In the genomic region with DNA sequence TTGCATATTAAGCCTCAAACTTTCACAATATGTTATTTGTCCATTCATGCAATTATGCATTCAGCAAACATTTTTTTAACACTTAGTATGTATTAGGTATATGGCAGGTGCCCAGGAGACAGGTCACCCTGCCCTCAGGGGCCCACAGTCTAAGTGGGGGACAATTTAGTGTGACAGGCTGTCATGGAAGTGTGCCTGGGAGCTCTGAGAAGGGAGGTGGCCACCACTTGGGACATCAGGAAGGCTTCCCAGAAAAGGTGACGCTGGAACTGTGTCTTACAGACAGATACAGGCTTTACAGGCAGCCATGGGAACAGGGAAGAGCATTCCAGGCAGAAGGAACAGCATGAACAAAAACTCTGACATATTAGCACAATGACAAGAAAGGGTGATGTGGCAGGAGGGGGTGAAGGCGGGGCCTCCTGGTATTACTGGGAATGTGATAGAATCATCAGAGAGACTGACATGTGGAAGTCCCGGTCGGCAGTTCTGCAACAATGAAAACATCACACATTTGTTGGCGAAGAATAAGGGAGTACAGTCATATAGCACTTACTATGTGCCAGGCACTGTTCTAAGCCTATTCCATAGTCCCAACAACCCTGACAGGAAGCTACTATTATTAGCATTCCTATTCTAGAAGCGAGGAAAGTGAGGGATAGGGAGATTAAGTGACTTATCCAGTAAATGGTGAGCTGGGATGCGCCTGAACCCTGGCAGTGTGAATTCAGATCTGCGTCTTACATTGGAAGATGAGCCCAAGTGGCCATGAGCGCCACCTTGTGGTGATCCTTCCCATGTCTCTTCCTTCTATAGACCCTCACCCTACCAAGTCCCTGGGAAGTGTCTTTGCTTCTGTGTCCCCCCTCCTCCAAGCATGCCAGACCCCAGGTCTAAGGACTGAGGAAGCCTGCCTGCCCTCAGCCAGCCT, we compare ENCODE assay signal across 8 cellular contexts. TPM values are rescaled to one million over a fixed set of nuclear protein-coding genes. Genes with fewer than 3 reads are reported as not detected.
DNase-seq lines count a peak whose midpoint lies in the region; ATAC-seq and TF ChIP-seq lines count a peak whose summit lies in the region.

No MANE protein-coding gene starts in this region.

- peak; percentile 81 for ATAC-seq in GM23338
- no peak for ATAC-seq in HG03565 (IDR thresholded peaks at IDR 0.05; ENCODE audit: unreplicated experiment)

- H3K4me3 Mint-ChIP-seq in GM23338, result peak overlapping the region; percentile 17; the same call in 1 of the 3 replicates

- no peaks in the 10 kb centered on the region for H3K9me2 ChIP-seq in GM23338 (ENCODE audit: insufficient read depth)

- H3K4me1 ChIP-seq in GM23338 (ENCODE audit: insufficient read depth) (peaks cover 17% of the 10 kb centered on the region), stomach (peaks cover 0 to 35% (median 15%) of the 10 kb centered on the region in 4 donors)

- no peaks in the 10 kb centered on the region for H3K36me3 ChIP-seq in GM23338 (ENCODE audit: insufficient read depth)
- peaks cover 0 to 53% (median 15%) of the 10 kb centered on the region in 4 donors for H3K36me3 ChIP-seq in stomach

- TF ChIP-seq POLR2A in stomach (IDR thresholded peaks at IDR 0.05), result no peak

- no peak overlapping the region for H3K27ac Mint-ChIP-seq in GM23338

- H3K4me1 Mint-ChIP-seq in GM23338, result peaks cover 21% of the 10 kb centered on the region

- H3K79me2 ChIP-seq in GM23338 (replicated peaks; ENCODE audit: insufficient read depth), result no peaks in the 10 kb centered on the region

- no peaks in the 10 kb centered on the region; the same call in 1 of the 2 replicates for H4K20me1 ChIP-seq in GM23338 (replicated peaks; ENCODE audit: insufficient read depth)

- no peaks in the 10 kb centered on the region for H3F3A ChIP-seq in GM23338 (replicated peaks; ENCODE audit: low read depth)

- H3K27me3 ChIP-seq in GM23338 (ENCODE audit: insufficient read depth) (peaks cover 42% of the 10 kb centered on the region), stomach (peaks cover 0 to 33% (median 0%) of the 10 kb centered on the region in 3 donors)

- peak overlapping the region; percentile 26; the same call in 1 of the 2 replicates for H3K4me3 ChIP-seq in GM23338
- H3K4me3 ChIP-seq in stomach, result no peak overlapping the region

- H3K4me2 ChIP-seq in GM23338, result peak overlapping the region; percentile 69

- H3K36me3 Mint-ChIP-seq in GM23338 (ENCODE audit: low read depth), result no peaks in the 10 kb centered on the region; the same call in 2 of the 3 replicates

- TF ChIP-seq EP300 in stomach (IDR thresholded peaks at IDR 0.05), result no peak

- peak; percentile 83 to 96 for TF ChIP-seq CTCF in GM23338 (conservative IDR thresholded peaks at IDR 0.05; ENCODE audit: low read depth in 2 of 2)
- peak in 5 of 7 experiments; percentile 44 to 80 (median 66) for TF ChIP-seq CTCF in stomach (IDR thresholded peaks at IDR 0.05)

- DNase-seq in AG20443 (ENCODE audit: low spot score) (peak; percentile 79), GM23338 (ENCODE audit: low spot score) (peak; percentile 97), NOMO-1 treated with dmso at 0.1 percent for 144 hours (lab: John Stamatoyannopoulos, UW; ENCODE audit: unreplicated experiment) (peak; percentile 38), epidermal melanocyte (ENCODE audit: insufficient read length, low spot score) (peak; percentile 95), myocyte (ENCODE audit: low read depth) (peak; percentile 80), stomach (peak; percentile 83)
- peak; percentile 55 to 70 for DNase-seq in activated CD8-positive, alpha-beta memory T cell treated with anti-CD3 and anti-CD28 coated beads for 4 hours (ENCODE audit: low read depth in 2 of 2)

- H3K27me3 Mint-ChIP-seq in GM23338 (ENCODE audit: insufficient read depth, low read depth, poor library complexity), result peaks cover 39% of the 10 kb centered on the region

- H3K27ac ChIP-seq in GM23338 (ENCODE audit: low read depth), result no peak overlapping the region
- no peak overlapping the region for H3K27ac ChIP-seq in stomach

- intact Hi-C loops in stomach (cut with DNase I; ENCODE audit: low total_unique reads), result no loop called here

- peak overlapping the region; percentile 90; the same call in 1 of the 2 replicates for H2AFZ ChIP-seq in GM23338

- no peaks in the 10 kb centered on the region; the same call in 2 of the 3 replicates for H3K9me3 Mint-ChIP-seq in GM23338

- H3K9me3 ChIP-seq in stomach, result no peaks in the 10 kb centered on the region

- WGBS in stomach, 5 donors, result 29 to 31% (median 31%) methylated on average over 9 of the region's 9 CpGs

TF ChIP-seq in GM23338, 12 proteins besides CTCF, POLR2A, EP300 and RAD21 (continues in another document):
- TF ChIP-seq EZH2 (IDR thresholded peaks at IDR 0.05; ENCODE audit: low read depth, unreplicated experiment) (no peak), POLR2AphosphoS5 (IDR thresholded peaks at IDR 0.05; ENCODE audit: low read depth) (no peak), NANOG (IDR thresholded peaks at IDR 0.05; ENCODE audit: borderline replicate concordance) (no peak), CREB1 (CRISPR knock-in tag; IDR thresholded peaks at IDR 0.05; ENCODE audit: low read depth) (no peak)
- TF ChIP-seq, protein P1, sequence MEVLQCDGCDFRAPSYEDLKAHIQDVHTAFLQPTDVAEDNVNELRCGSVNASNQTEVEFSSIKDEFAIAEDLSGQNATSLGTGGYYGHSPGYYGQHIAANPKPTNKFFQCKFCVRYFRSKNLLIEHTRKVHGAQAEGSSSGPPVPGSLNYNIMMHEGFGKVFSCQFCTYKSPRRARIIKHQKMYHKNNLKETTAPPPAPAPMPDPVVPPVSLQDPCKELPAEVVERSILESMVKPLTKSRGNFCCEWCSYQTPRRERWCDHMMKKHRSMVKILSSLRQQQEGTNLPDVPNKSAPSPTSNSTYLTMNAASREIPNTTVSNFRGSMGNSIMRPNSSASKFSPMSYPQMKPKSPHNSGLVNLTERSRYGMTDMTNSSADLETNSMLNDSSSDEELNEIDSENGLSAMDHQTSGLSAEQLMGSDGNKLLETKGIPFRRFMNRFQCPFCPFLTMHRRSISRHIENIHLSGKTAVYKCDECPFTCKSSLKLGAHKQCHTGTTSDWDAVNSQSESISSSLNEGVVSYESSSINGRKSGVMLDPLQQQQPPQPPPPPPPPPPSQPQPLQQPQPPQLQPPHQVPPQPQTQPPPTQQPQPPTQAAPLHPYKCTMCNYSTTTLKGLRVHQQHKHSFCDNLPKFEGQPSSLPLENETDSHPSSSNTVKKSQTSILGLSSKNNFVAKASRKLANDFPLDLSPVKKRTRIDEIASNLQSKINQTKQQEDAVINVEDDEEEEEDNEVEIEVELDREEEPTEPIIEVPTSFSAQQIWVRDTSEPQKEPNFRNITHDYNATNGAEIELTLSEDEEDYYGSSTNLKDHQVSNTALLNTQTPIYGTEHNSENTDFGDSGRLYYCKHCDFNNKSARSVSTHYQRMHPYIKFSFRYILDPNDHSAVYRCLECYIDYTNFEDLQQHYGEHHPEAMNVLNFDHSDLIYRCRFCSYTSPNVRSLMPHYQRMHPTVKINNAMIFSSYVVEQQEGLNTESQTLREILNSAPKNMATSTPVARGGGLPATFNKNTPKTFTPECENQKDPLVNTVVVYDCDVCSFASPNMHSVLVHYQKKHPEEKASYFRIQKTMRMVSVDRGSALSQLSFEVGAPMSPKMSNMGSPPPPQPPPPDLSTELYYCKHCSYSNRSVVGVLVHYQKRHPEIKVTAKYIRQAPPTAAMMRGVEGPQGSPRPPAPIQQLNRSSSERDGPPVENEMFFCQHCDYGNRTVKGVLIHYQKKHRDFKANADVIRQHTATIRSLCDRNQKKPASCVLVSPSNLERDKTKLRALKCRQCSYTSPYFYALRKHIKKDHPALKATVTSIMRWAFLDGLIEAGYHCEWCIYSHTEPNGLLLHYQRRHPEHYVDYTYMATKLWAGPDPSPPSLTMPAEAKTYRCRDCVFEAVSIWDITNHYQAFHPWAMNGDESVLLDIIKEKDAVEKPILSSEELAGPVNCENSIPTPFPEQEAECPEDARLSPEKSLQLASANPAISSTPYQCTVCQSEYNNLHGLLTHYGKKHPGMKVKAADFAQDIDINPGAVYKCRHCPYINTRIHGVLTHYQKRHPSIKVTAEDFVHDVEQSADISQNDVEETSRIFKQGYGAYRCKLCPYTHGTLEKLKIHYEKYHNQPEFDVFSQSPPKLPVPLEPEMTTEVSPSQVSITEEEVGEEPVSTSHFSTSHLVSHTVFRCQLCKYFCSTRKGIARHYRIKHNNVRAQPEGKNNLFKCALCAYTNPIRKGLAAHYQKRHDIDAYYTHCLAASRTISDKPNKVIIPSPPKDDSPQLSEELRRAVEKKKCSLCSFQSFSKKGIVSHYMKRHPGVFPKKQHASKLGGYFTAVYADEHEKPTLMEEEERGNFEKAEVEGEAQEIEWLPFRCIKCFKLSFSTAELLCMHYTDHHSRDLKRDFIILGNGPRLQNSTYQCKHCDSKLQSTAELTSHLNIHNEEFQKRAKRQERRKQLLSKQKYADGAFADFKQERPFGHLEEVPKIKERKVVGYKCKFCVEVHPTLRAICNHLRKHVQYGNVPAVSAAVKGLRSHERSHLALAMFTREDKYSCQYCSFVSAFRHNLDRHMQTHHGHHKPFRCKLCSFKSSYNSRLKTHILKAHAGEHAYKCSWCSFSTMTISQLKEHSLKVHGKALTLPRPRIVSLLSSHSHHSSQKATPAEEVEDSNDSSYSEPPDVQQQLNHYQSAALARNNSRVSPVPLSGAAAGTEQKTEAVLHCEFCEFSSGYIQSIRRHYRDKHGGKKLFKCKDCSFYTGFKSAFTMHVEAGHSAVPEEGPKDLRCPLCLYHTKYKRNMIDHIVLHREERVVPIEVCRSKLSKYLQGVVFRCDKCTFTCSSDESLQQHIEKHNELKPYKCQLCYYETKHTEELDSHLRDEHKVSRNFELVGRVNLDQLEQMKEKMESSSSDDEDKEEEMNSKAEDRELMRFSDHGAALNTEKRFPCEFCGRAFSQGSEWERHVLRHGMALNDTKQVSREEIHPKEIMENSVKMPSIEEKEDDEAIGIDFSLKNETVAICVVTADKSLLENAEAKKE (CRISPR knock-in tag; IDR thresholded peaks at IDR 0.05), result no peak

RNA-seq across cellular contexts. Expression of a gene that starts 13.7 kb away (rescaled TPM):
- 9.3 and 23.1 TPM in 2 replicates for total RNA-seq in GM23338 (2014; rRNA removed; shearing (Covaris generic))
- polyA plus RNA-seq in GM23338 (2016; fragmentation: Nextera tagmentation; extraction: Ambion mirVana) (5.6 and 6.6 TPM in 2 replicates), stomach (10 to 100 TPM in 1 of 3 donors, 1 to 10 TPM in 2; 4.5 to 10.1 (median 8.2) TPM)
- total RNA-seq in myocyte (56.3 and 110 TPM in 2 replicates), stomach (10 to 100 TPM in 3 of 5 donors, 1 to 10 TPM in 2; 8.1 to 34.5 (median 16.5) TPM)
- polyA plus RNA-seq in myocyte (2012), result 69.5 TPM

RNA-seq across cellular contexts. Expression of a gene that starts 26.6 kb away (rescaled TPM):
- not detected in 2 replicates for total RNA-seq in GM23338 (2014; rRNA removed; shearing (Covaris generic))
- polyA plus RNA-seq in GM23338 (2016; fragmentation: Nextera tagmentation; extraction: Ambion mirVana), result 0.23 TPM in 1 of 2 replicates, not detected in the other
- not detected in 2 replicates for total RNA-seq in myocyte
- polyA plus RNA-seq in myocyte (2012), result not detected
- not detected for total RNA-seq in stomach
- polyA plus RNA-seq in stomach, result not detected

Comparison
In these comparisons a context has a peak if more than half of its experiments do, and no peak if none do; other contexts are left out.
1. DNase-seq: peak in every context shown above with its lines; median percentile 97 in GM23338; 95 in epidermal melanocyte; 83 in stomach; 80 in myocyte; 79 in AG20443; 62 in activated CD8-positive, alpha-beta memory T cell treated with anti-CD3 and anti-CD28 coated beads for 4 hours; 38 in NOMO-1 treated with dmso at 0.1 percent for 144 hours.